ENCODE assay signal across 20 cellular contexts in the genomic region with DNA sequence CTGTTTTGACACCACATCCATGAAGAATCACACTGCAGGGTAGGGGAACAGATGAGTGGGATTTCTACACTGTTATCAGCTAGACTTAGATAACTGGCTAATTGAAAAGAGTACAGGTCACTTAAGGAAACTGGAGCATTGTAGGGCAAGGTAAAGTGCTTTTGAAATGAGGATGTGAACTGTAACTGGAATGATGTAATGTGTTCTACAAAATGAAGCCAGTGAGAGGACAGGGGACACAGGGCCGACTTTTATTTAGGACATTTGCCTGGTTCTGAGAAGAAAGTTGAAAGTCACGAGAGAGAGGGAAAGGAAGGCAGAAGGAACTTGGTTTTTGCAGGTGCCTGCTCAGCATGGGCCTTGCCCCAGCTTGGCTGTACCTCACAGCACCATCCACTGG. TPM values are rescaled to one million over a fixed set of nuclear protein-coding genes. Genes with fewer than 3 reads are reported as not detected.
DNase-seq lines count a peak whose midpoint lies in the region; ATAC-seq and TF ChIP-seq lines count a peak whose summit lies in the region.
"Had no signal": no experiment of that assay in that cellular context is flagged by ENCODE, and none has a peak within 500 bp of the region (broad histone marks: within the 10 kb centered on the region; RNA-seq: fewer than 3 reads in every experiment).

No MANE protein-coding gene starts in this region.

- CTCF ChIA-PET in CD4-positive, alpha-beta T cell (lab: Charles Lee) = no interaction called here
- CTCF ChIA-PET in naive thymus-derived CD4-positive, alpha-beta T cell (lab: Charles Lee) = no interaction called here

- H3K4me1 Mint-ChIP-seq in activated T-cell treated with anti-CD3 and anti-CD28 coated beads, Interleukin-2, amount 50 U/mL, for 24 hours (ENCODE audit: low read depth) = peaks cover 74% of the 10 kb centered on the region
- H3K4me1 Mint-ChIP-seq in CD4-positive, alpha-beta T cell (ENCODE audit: low read depth) = peaks cover 84% of the 10 kb centered on the region
- H3K4me1 Mint-ChIP-seq in T-helper 17 cell = peaks cover 49% of the 10 kb centered on the region
- peaks cover 37 to 78% (median 73%) of the 10 kb centered on the region in 7 donors for H3K4me1 Mint-ChIP-seq in naive thymus-derived CD4-positive, alpha-beta T cell

- H3K36me3 ChIP-seq in naive thymus-derived CD4-positive, alpha-beta T cell (ENCODE audit: control insufficient read depth in 2 of 3, insufficient read depth in 3 of 3, low read length in 3 of 3) = no peaks in the 10 kb centered on the region
- H3K36me3 ChIP-seq: BE2C, Peyer's patch, uterus had no signal

- no peak overlapping the region for H3K4me3 Mint-ChIP-seq in activated T-cell treated with anti-CD3 and anti-CD28 coated beads, Interleukin-2, amount 50 U/mL, for 24 hours
- H3K4me3 Mint-ChIP-seq in CD4-positive, alpha-beta T cell = peak overlapping the region; percentile 37
- H3K4me3 Mint-ChIP-seq in T-helper 17 cell = no peak overlapping the region
- peak overlapping the region in 9 of 10 donors; percentile 23 to 71 (median 60) for H3K4me3 Mint-ChIP-seq in naive thymus-derived CD4-positive, alpha-beta T cell
- H3K4me3 Mint-ChIP-seq: activated B cell treated with CpG ODN at 0.5 μM for 24 hours had no signal

- POLR2A ChIA-PET in CD4-positive, alpha-beta T cell (lab: Charles Lee) = no interaction called here
- POLR2A ChIA-PET in naive thymus-derived CD4-positive, alpha-beta T cell (lab: Charles Lee) = no interaction called here

- no peaks in the 10 kb centered on the region for H3K36me3 Mint-ChIP-seq in activated T-cell treated with anti-CD3 and anti-CD28 coated beads, Interleukin-2, amount 50 U/mL, for 24 hours (ENCODE audit: low read depth)
- H3K36me3 Mint-ChIP-seq in CD4-positive, alpha-beta T cell (ENCODE audit: low read depth) = no peaks in the 10 kb centered on the region
- H3K36me3 Mint-ChIP-seq in T-helper 17 cell (ENCODE audit: low read depth) = peaks cover 3% of the 10 kb centered on the region
- H3K36me3 Mint-ChIP-seq in naive thymus-derived CD4-positive, alpha-beta T cell = peaks cover 0 to 11% (median 0%) of the 10 kb centered on the region in 5 donors

- peaks cover 0 to 55% of the 10 kb centered on the region in 2 donors for H3K4me1 ChIP-seq in naive thymus-derived CD4-positive, alpha-beta T cell (ENCODE audit: control insufficient read depth in 2 of 2, insufficient read depth in 2 of 2, low read length in 2 of 2)

- H3K27me3 Mint-ChIP-seq in activated T-cell treated with anti-CD3 and anti-CD28 coated beads, Interleukin-2, amount 50 U/mL, for 24 hours = no peaks in the 10 kb centered on the region
- no peaks in the 10 kb centered on the region for H3K27me3 Mint-ChIP-seq in CD4-positive, alpha-beta T cell
- peaks cover 27% of the 10 kb centered on the region for H3K27me3 Mint-ChIP-seq in T-helper 17 cell
- H3K27me3 Mint-ChIP-seq in naive thymus-derived CD4-positive, alpha-beta T cell = no peaks in the 10 kb centered on the region

- no peak for ATAC-seq in CD4-positive, alpha-beta T cell (ENCODE audit: poor library complexity)
- ATAC-seq in T-helper 17 cell = no peak
- no peak for ATAC-seq in naive thymus-derived CD4-positive, alpha-beta T cell
- no peak for ATAC-seq in GM21723 (IDR thresholded peaks at IDR 0.05; ENCODE audit: unreplicated experiment)
- no peak for ATAC-seq in GM21360 (IDR thresholded peaks at IDR 0.05; ENCODE audit: unreplicated experiment)

- no peak for TF ChIP-seq CTCF in CD4-positive, alpha-beta T cell (IDR thresholded peaks at IDR 0.05)

- no peaks in the 10 kb centered on the region for H3K9me3 Mint-ChIP-seq in activated T-cell treated with anti-CD3 and anti-CD28 coated beads, Interleukin-2, amount 50 U/mL, for 24 hours
- no peaks in the 10 kb centered on the region for H3K9me3 Mint-ChIP-seq in CD4-positive, alpha-beta T cell
- no peaks in the 10 kb centered on the region for H3K9me3 Mint-ChIP-seq in naive thymus-derived CD4-positive, alpha-beta T cell
- H3K9me3 Mint-ChIP-seq: activated B cell treated with CpG ODN at 0.5 μM for 24 hours had no signal

- no peaks in the 10 kb centered on the region for H3K27me3 ChIP-seq in CD4-positive, alpha-beta T cell (ENCODE audit: control insufficient read depth, insufficient read depth, low read length)
- H3K27me3 ChIP-seq in naive thymus-derived CD4-positive, alpha-beta T cell (ENCODE audit: control insufficient read depth in 2 of 2, insufficient read depth in 2 of 2, low read length in 2 of 2) = peaks cover 0 to 3% of the 10 kb centered on the region in 2 donors
- H3K27me3 ChIP-seq: BE2C, Peyer's patch, uterus had no signal

- H3K27ac Mint-ChIP-seq in activated T-cell treated with anti-CD3 and anti-CD28 coated beads, Interleukin-2, amount 50 U/mL, for 24 hours = peak overlapping the region; percentile 3
- peak overlapping the region; percentile 54 for H3K27ac Mint-ChIP-seq in CD4-positive, alpha-beta T cell
- peak overlapping the region; percentile 80 for H3K27ac Mint-ChIP-seq in T-helper 17 cell
- H3K27ac Mint-ChIP-seq in naive thymus-derived CD4-positive, alpha-beta T cell = peak overlapping the region; percentile 11 to 83 (median 66)
- H3K27ac Mint-ChIP-seq: activated B cell treated with CpG ODN at 0.5 μM for 24 hours had no signal

- no peak overlapping the region for H3K4me3 ChIP-seq in naive thymus-derived CD4-positive, alpha-beta T cell (ENCODE audit: low read length)
- H3K4me3 ChIP-seq: Peyer's patch, smooth muscle cell, uterus had no signal

- intact Hi-C loops in CD4-positive, alpha-beta T cell (cut with DNase I, micrococcal nuclease) = no loop called here
- intact Hi-C loops in naive thymus-derived CD4-positive, alpha-beta T cell (cut with micrococcal nuclease) = no loop called here

- H3K27ac ChIP-seq in CD4-positive, alpha-beta T cell (ENCODE audit: low read depth, low read length) = no peak overlapping the region
- H3K27ac ChIP-seq in naive thymus-derived CD4-positive, alpha-beta T cell (ENCODE audit: low read depth, low read length) = peak overlapping the region; percentile 25
- H3K27ac ChIP-seq: Peyer's patch, uterus had no signal

- DNase-seq in activated T-cell treated with anti-CD3 and anti-CD28 coated beads, Interleukin-2, amount 50 U/mL, for 24 hours = no peak
- DNase-seq in activated T-cell treated with anti-CD3 and anti-CD28 coated beads, Interleukin-2, amount 50 U/mL, for 48 hours = no peak
- DNase-seq in CD4-positive, alpha-beta T cell = no peak
- DNase-seq in T-helper 17 cell (no peak), NCI-H1048 (lab: John Stamatoyannopoulos, UW) (no peak)
- DNase-seq in naive thymus-derived CD4-positive, alpha-beta T cell = no peak
- DNase-seq: activated B cell treated with CpG ODN at 0.5 μM for 24 hours; activated CD4-positive, alpha-beta T cell treated with anti-CD3 and anti-CD28 coated beads, Interleukin-2, amount 50 U/mL, for 48 hours; activated naive CD4-positive, alpha-beta T cell treated with anti-CD3 and anti-CD28 coated beads, Interleukin-2, amount 50 U/mL, for 16 hours; BE2C; Karpas-422; mammary epithelial cell; NCI-H1694; Peyer's patch; stimulated activated CD4-positive, alpha-beta T cell treated with anti-CD3 and anti-CD28 coated beads, Interleukin-2, amount 100 ng/mL, for 24 hours; T-helper 9 cell; uterus had no signal

- H3K9me3 ChIP-seq in CD4-positive, alpha-beta T cell (ENCODE audit: control insufficient read depth, low read length) = no peaks in the 10 kb centered on the region
- H3K9me3 ChIP-seq in T-helper 17 cell (ENCODE audit: control insufficient read depth, low read length, poor library complexity, severe bottlenecking) = no peaks in the 10 kb centered on the region
- no peaks in the 10 kb centered on the region for H3K9me3 ChIP-seq in naive thymus-derived CD4-positive, alpha-beta T cell (ENCODE audit: control insufficient read depth in 2 of 3, low read length in 3 of 3)
- H3K9me3 ChIP-seq: BE2C, Peyer's patch, uterus had no signal

RNA-seq across cellular contexts. Expression of gene IGF1R, which starts 50.5 kb away (rescaled TPM):
- 10 to 100 TPM; 39.2 to 40.3 TPM for total RNA-seq in CD4-positive, alpha-beta T cell
- total RNA-seq in T-helper 17 cell = 10 to 100 TPM; 13.7 to 27.1 TPM
- 100 to 1,000 TPM in 3 of 5 experiments, 10 to 100 TPM in 2; 37.4 to 167 (median 124) TPM for total RNA-seq in naive thymus-derived CD4-positive, alpha-beta T cell
- 10 to 100 TPM in 1 of 2 donors, 1 to 10 TPM in 1; 8.4 to 10.7 TPM for polyA plus RNA-seq in naive thymus-derived CD4-positive, alpha-beta T cell

Comparison
In these comparisons a context has a peak if more than half of its experiments do, and no peak if none do; other contexts are left out.
1. H3K27ac Mint-ChIP-seq: peak in every context shown above with its lines; median percentile 80 in T-helper 17 cell; 66 in naive thymus-derived CD4-positive, alpha-beta T cell; 54 in CD4-positive, alpha-beta T cell; 3 in activated T-cell treated with anti-CD3 and anti-CD28 coated beads, Interleukin-2, amount 50 U/mL, for 24 hours.
2. H3K4me3 Mint-ChIP-seq: peak in CD4-positive, alpha-beta T cell (single experiment) and naive thymus-derived CD4-positive, alpha-beta T cell (9 of 10); none in activated T-cell treated with anti-CD3 and anti-CD28 coated beads, Interleukin-2, amount 50 U/mL, for 24 hours (single experiment) and T-helper 17 cell (single experiment).